In the genomic region with DNA sequence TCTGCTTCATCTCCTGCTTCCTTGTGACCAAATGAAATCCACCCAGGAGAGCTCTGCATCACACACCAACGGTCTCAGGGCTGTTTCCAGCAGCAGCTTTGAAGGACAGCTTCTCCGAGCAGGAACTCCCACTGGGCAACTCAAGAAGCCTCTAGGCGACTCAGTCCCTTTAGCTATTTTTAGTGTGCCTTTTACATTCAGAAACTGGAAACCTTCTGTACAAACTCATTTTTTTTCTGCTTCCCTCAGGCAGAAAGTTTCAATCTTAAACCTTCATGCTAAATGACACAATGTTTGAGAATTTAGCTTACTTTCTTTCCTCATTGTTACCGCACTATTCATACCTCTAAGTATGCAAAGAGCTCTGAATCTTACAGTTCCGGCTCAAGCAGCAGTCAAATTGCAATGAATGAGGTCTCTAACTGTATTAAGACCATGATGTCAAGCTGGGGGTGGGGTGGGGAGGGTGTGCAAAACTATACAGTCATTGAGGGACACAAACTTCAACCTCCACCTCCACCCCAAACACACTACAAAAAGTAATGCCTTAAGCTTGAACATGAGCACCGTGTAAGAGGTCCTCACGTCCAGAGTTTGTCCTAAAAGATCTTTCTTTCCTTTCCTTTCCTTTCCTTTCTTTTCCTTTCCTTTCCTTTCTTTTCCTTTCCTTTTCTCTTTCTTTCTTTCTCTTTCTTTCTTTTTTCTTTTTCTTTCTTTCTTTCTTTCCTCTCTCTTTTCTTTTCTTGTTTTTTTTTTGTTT, we compare ENCODE assay signal across 1 cellular context.
TF ChIP-seq lines count a peak whose summit lies in the region.

No MANE protein-coding gene starts in this region.

TF ChIP-seq in GM12878, 131 proteins besides CTCF, POLR2A, EP300 and RAD21 (continued from another document):
- TF ChIP-seq, protein P1, sequence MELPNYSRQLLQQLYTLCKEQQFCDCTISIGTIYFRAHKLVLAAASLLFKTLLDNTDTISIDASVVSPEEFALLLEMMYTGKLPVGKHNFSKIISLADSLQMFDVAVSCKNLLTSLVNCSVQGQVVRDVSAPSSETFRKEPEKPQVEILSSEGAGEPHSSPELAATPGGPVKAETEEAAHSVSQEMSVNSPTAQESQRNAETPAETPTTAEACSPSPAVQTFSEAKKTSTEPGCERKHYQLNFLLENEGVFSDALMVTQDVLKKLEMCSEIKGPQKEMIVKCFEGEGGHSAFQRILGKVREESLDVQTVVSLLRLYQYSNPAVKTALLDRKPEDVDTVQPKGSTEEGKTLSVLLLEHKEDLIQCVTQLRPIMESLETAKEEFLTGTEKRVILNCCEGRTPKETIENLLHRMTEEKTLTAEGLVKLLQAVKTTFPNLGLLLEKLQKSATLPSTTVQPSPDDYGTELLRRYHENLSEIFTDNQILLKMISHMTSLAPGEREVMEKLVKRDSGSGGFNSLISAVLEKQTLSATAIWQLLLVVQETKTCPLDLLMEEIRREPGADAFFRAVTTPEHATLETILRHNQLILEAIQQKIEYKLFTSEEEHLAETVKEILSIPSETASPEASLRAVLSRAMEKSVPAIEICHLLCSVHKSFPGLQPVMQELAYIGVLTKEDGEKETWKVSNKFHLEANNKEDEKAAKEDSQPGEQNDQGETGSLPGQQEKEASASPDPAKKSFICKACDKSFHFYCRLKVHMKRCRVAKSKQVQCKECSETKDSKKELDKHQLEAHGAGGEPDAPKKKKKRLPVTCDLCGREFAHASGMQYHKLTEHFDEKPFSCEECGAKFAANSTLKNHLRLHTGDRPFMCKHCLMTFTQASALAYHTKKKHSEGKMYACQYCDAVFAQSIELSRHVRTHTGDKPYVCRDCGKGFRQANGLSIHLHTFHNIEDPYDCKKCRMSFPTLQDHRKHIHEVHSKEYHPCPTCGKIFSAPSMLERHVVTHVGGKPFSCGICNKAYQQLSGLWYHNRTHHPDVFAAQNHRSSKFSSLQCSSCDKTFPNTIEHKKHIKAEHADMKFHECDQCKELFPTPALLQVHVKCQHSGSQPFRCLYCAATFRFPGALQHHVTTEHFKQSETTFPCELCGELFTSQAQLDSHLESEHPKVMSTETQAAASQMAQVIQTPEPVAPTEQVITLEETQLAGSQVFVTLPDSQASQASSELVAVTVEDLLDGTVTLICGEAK (IDR thresholded peaks at IDR 0.05; ENCODE audit: borderline replicate concordance) = no peak
- TF ChIP-seq CREM (IDR thresholded peaks at IDR 0.05; ENCODE audit: low read depth) = peak; percentile 88
- TF ChIP-seq ZNF207 (IDR thresholded peaks at IDR 0.05; ENCODE audit: borderline replicate concordance) = no peak
- peak; percentile 89 for TF ChIP-seq MEF2A (IDR thresholded peaks at IDR 0.05; ENCODE audit: insufficient read depth, low read depth, low read length)
- 0 out of 2 replicates have a peak, but pooled peaks have one; percentile 25 for TF ChIP-seq PAX5 (IDR thresholded peaks at IDR 0.05; ENCODE audit: borderline replicate concordance, low read depth, low read length)
- TF ChIP-seq BMI1 (IDR thresholded peaks at IDR 0.05; ENCODE audit: borderline replicate concordance) = no peak
- TF ChIP-seq MXI1 (IDR thresholded peaks at IDR 0.05; ENCODE audit: low read depth, low read length) = no peak
- TF ChIP-seq, protein P2, sequence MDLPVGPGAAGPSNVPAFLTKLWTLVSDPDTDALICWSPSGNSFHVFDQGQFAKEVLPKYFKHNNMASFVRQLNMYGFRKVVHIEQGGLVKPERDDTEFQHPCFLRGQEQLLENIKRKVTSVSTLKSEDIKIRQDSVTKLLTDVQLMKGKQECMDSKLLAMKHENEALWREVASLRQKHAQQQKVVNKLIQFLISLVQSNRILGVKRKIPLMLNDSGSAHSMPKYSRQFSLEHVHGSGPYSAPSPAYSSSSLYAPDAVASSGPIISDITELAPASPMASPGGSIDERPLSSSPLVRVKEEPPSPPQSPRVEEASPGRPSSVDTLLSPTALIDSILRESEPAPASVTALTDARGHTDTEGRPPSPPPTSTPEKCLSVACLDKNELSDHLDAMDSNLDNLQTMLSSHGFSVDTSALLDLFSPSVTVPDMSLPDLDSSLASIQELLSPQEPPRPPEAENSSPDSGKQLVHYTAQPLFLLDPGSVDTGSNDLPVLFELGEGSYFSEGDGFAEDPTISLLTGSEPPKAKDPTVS (IDR thresholded peaks at IDR 0.05; ENCODE audit: low read depth, low read length) = no peak
- TF ChIP-seq CBX5 (IDR thresholded peaks at IDR 0.05; ENCODE audit: low read depth) = no peak
- no peak for TF ChIP-seq NR2C2 (IDR thresholded peaks at IDR 0.05; ENCODE audit: borderline replicate concordance, control insufficient read depth, insufficient read length, low read depth)
- TF ChIP-seq, protein P3, sequence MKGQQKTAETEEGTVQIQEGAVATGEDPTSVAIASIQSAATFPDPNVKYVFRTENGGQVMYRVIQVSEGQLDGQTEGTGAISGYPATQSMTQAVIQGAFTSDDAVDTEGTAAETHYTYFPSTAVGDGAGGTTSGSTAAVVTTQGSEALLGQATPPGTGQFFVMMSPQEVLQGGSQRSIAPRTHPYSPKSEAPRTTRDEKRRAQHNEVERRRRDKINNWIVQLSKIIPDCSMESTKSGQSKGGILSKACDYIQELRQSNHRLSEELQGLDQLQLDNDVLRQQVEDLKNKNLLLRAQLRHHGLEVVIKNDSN (IDR thresholded peaks at IDR 0.05; ENCODE audit: borderline replicate concordance, extremely low read length, insufficient read depth, low read depth, low read length) = no peak
- TF ChIP-seq HDGF (IDR thresholded peaks at IDR 0.05) = no peak
- TF ChIP-seq KLF5 (IDR thresholded peaks at IDR 0.05; ENCODE audit: partially characterized antibody) = no peak
